In the genomic region with DNA sequence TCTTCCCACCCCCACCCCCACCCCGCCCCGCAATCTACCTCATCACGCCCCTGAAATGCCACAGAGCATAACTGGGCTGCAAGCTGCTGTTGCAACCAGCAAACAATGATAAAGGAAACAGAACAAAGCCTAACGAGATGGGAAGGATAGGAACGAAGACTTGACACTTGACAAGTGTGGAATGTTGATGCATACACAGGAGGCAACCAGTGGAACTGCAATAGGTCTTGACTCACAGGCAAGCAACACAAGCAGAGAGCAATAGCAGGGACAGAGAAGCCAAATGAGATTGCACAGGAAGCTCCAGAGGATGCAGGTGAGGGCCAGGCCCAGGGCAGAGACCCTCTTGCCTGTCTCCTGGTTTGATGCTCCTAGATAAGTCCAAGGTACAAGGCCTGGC, we compare ENCODE assay signal across 25 cellular contexts.
DNase-seq lines count a peak whose midpoint lies in the region; ATAC-seq, FAIRE-seq and TF ChIP-seq lines count a peak whose summit lies in the region.
"Had no signal": no experiment of that assay in that cellular context is flagged by ENCODE, and none has a peak within 500 bp of the region (broad histone marks: within the 10 kb centered on the region; RNA-seq: fewer than 3 reads in every experiment).

No MANE protein-coding gene starts in this region.

- H4K20me1 ChIP-seq in Karpas-422 (ENCODE audit: insufficient read depth, low read depth, low read length): no peaks in the 10 kb centered on the region

- peak overlapping the region; percentile 75 for H3K27ac ChIP-seq in Karpas-422 (ENCODE audit: low read length)
- H3K27ac ChIP-seq in mesodermal cell (ENCODE audit: low read depth, low read length, severe bottlenecking): peak overlapping the region; percentile 6
- H3K27ac ChIP-seq in vagina: no peak overlapping the region
- H3K27ac ChIP-seq: A549, esophagus squamous epithelium, foreskin keratinocyte, heart right ventricle had no signal

- TF ChIP-seq CTCF in bronchial epithelial cell (IDR thresholded peaks at IDR 0.05; ENCODE audit: insufficient read depth, low read length, severe bottlenecking) (no peak), vagina (IDR thresholded peaks at IDR 0.05) (no peak)

- no peak for ATAC-seq in stimulated activated naive B cell treated with anti-CD40 and anti-IgM and Interleukin-4, amounts not matched to agents 10 μg/mL and 1 μg/mL and 100 μg/mL, for 72 hours (replicated peaks)
- no peak for ATAC-seq in HG02884 (IDR thresholded peaks at IDR 0.05; ENCODE audit: unreplicated experiment)
- ATAC-seq: foreskin keratinocyte, heart right ventricle, left colon had no signal

- H3K9me3 ChIP-seq in Karpas-422 (ENCODE audit: low read length): no peaks in the 10 kb centered on the region; the same call in 1 of the 2 replicates
- no peaks in the 10 kb centered on the region for H3K9me3 ChIP-seq in mesodermal cell (ENCODE audit: control insufficient read depth, low read length)
- no peaks in the 10 kb centered on the region for H3K9me3 ChIP-seq in vagina
- H3K9me3 ChIP-seq: A549, esophagus squamous epithelium, HAP-1 had no signal

- H3K79me2 ChIP-seq in Karpas-422 (ENCODE audit: low read length): peaks cover 71% of the 10 kb centered on the region

- TF ChIP-seq POLR2A in vagina (IDR thresholded peaks at IDR 0.05): no peak

- H3K36me3 Mint-ChIP-seq in stimulated activated naive B cell treated with anti-CD40 and anti-IgM and Interleukin-4, amounts not matched to agents 10 μg/mL and 1 μg/mL and 100 μg/mL, for 72 hours: no peaks in the 10 kb centered on the region
- H3K36me3 Mint-ChIP-seq in immature natural killer cell: no peaks in the 10 kb centered on the region

- intact Hi-C loops in vagina (cut with DNase I): no loop called here

- peaks cover 0 to 4% of the 10 kb centered on the region in 2 donors for H3K9me3 Mint-ChIP-seq in stimulated activated naive B cell treated with anti-CD40 and anti-IgM and Interleukin-4, amounts not matched to agents 10 μg/mL and 1 μg/mL and 100 μg/mL, for 72 hours
- peaks cover 0 to 2% (median 0%) of the 10 kb centered on the region in 6 donors for H3K9me3 Mint-ChIP-seq in immature natural killer cell
- H3K9me3 Mint-ChIP-seq: activated CD4-positive, alpha-beta memory T cell treated with anti-CD3 and anti-CD28 coated beads, Interleukin-2, amount 10 ng/mL, durations not matched to agents 7 days and 5 days; activated naive CD4-positive, alpha-beta T cell treated with anti-CD3 and anti-CD28 coated beads for 36 hours; CD4-positive, alpha-beta T cell; dendritic cell treated with granulocyte-macrophage colony-stimulating factor and Interleukin-4, amounts not matched to agents 40 ng/mL and 50 ng/mL, for 4 days had no signal

- H3K4me2 ChIP-seq in Karpas-422 (ENCODE audit: low read depth, low read length, poor library complexity, severe bottlenecking): peak overlapping the region; percentile 81
- H3K4me2 ChIP-seq: A549 had no signal

- H3K4me1 Mint-ChIP-seq in stimulated activated naive B cell treated with anti-CD40 and anti-IgM and Interleukin-4, amounts not matched to agents 10 μg/mL and 1 μg/mL and 100 μg/mL, for 72 hours: peaks cover 0 to 6% of the 10 kb centered on the region in 2 donors
- no peaks in the 10 kb centered on the region for H3K4me1 Mint-ChIP-seq in immature natural killer cell
- H3K4me1 Mint-ChIP-seq: activated CD4-positive, alpha-beta memory T cell treated with anti-CD3 and anti-CD28 coated beads, Interleukin-2, amount 10 ng/mL, durations not matched to agents 7 days and 5 days had no signal

- no peak overlapping the region for H3K4me3 Mint-ChIP-seq in stimulated activated naive B cell treated with anti-CD40 and anti-IgM and Interleukin-4, amounts not matched to agents 10 μg/mL and 1 μg/mL and 100 μg/mL, for 72 hours
- H3K4me3 Mint-ChIP-seq in immature natural killer cell: no peak overlapping the region
- H3K4me3 Mint-ChIP-seq: activated CD4-positive, alpha-beta memory T cell treated with anti-CD3 and anti-CD28 coated beads, Interleukin-2, amount 10 ng/mL, durations not matched to agents 7 days and 5 days; activated naive CD4-positive, alpha-beta T cell treated with anti-CD3 and anti-CD28 coated beads for 36 hours; CD4-positive, alpha-beta T cell; dendritic cell treated with granulocyte-macrophage colony-stimulating factor and Interleukin-4, amounts not matched to agents 40 ng/mL and 50 ng/mL, for 4 days had no signal

- WGBS in mesodermal cell (ENCODE audit: insufficient coverage in 2 of 2), 2 experiments: 4 to 23% methylated on average over 2 of the region's 5 CpGs

- no peak overlapping the region for H3K27ac Mint-ChIP-seq in stimulated activated naive B cell treated with anti-CD40 and anti-IgM and Interleukin-4, amounts not matched to agents 10 μg/mL and 1 μg/mL and 100 μg/mL, for 72 hours
- no peak overlapping the region for H3K27ac Mint-ChIP-seq in immature natural killer cell
- H3K27ac Mint-ChIP-seq: activated CD4-positive, alpha-beta memory T cell treated with anti-CD3 and anti-CD28 coated beads, Interleukin-2, amount 10 ng/mL, durations not matched to agents 7 days and 5 days; activated naive CD4-positive, alpha-beta T cell treated with anti-CD3 and anti-CD28 coated beads for 36 hours; CD4-positive, alpha-beta T cell; dendritic cell treated with granulocyte-macrophage colony-stimulating factor and Interleukin-4, amounts not matched to agents 40 ng/mL and 50 ng/mL, for 4 days had no signal

- peak overlapping the region; percentile 76 for H3K4me3 ChIP-seq in Karpas-422 (ENCODE audit: low read length)
- H3K4me3 ChIP-seq in bronchial epithelial cell (ENCODE audit: low read depth, low read length): no peak overlapping the region
- H3K4me3 ChIP-seq in mesodermal cell (ENCODE audit: extremely low read depth, insufficient read depth, low read length, poor library complexity, severe bottlenecking): no peak overlapping the region
- no peak overlapping the region for H3K4me3 ChIP-seq in vagina
- H3K4me3 ChIP-seq: A549, esophagus squamous epithelium, HAP-1, heart right ventricle had no signal

- peak; percentile 19 for DNase-seq in Daoy (ENCODE audit: low read depth)
- DNase-seq in Karpas-422: no peak
- no peak for DNase-seq in bronchial epithelial cell (ENCODE audit: low read depth)
- DNase-seq in stimulated activated naive B cell treated with anti-CD40 and anti-IgM and Interleukin-4, amounts not matched to agents 10 μg/mL and 1 μg/mL and 100 μg/mL, for 72 hours: no peak
- no peak for DNase-seq in vagina (ENCODE audit: extremely low spot score in 2 of 2)
- DNase-seq in immature natural killer cell: no peak
- DNase-seq: activated CD4-positive, alpha-beta memory T cell treated with anti-CD3 and anti-CD28 coated beads, Interleukin-2, amount 10 ng/mL, durations not matched to agents 7 days and 5 days; activated CD8-positive, alpha-beta memory T cell treated with anti-CD3 and anti-CD28 coated beads, Interleukin-2, amount 50 U/mL, for 48 hours; activated naive CD4-positive, alpha-beta T cell treated with anti-CD3 and anti-CD28 coated beads for 36 hours; CD4-positive, alpha-beta T cell; esophagus squamous epithelium; foreskin keratinocyte; heart right ventricle; left colon; mammary epithelial cell; NCI-H146; NCI-H226; NCI-H526 treated with DMSO at 0.1 percent for 48 hours; stimulated activated CD4-positive, alpha-beta T cell treated with anti-CD3 and anti-CD28 coated beads, Interleukin-4, amount 100 ng/mL, for 24 hours; substantia nigra had no signal

- H3K4me1 ChIP-seq in Karpas-422 (ENCODE audit: low read length) (peaks cover 80% of the 10 kb centered on the region), mesodermal cell (ENCODE audit: control insufficient read depth, insufficient read depth, low read length, poor library complexity, severe bottlenecking) (no peaks in the 10 kb centered on the region), vagina (no peaks in the 10 kb centered on the region)
- H3K4me1 ChIP-seq: A549, esophagus squamous epithelium, foreskin keratinocyte, HAP-1, heart right ventricle had no signal

- H2AFZ ChIP-seq in Karpas-422 (ENCODE audit: low read length): no peak overlapping the region

- no peaks in the 10 kb centered on the region for H3K27me3 ChIP-seq in Karpas-422 (ENCODE audit: low read length)
- no peaks in the 10 kb centered on the region for H3K27me3 ChIP-seq in bronchial epithelial cell (ENCODE audit: control insufficient read depth, insufficient read depth, low read length)
- no peaks in the 10 kb centered on the region for H3K27me3 ChIP-seq in vagina
- H3K27me3 ChIP-seq: foreskin keratinocyte, heart right ventricle had no signal

- peak overlapping the region; percentile 75 for H3K9ac ChIP-seq in Karpas-422 (ENCODE audit: low read length)

- H3K36me3 ChIP-seq in Karpas-422 (ENCODE audit: insufficient read depth, low read length) (peaks cover 45% of the 10 kb centered on the region), bronchial epithelial cell (ENCODE audit: control insufficient read depth, insufficient read depth, low read length) (no peaks in the 10 kb centered on the region), mesodermal cell (ENCODE audit: control insufficient read depth, insufficient read depth, low read length) (no peaks in the 10 kb centered on the region), vagina (no peaks in the 10 kb centered on the region)
- H3K36me3 ChIP-seq: esophagus squamous epithelium, HAP-1, heart right ventricle had no signal

- peak; percentile 72 for FAIRE-seq in bronchial epithelial cell (lab: Jason Lieb, UNC)
- FAIRE-seq: A549 had no signal

- H3K27me3 Mint-ChIP-seq in stimulated activated naive B cell treated with anti-CD40 and anti-IgM and Interleukin-4, amounts not matched to agents 10 μg/mL and 1 μg/mL and 100 μg/mL, for 72 hours: peaks cover 0 to 3% of the 10 kb centered on the region in 2 donors
- H3K27me3 Mint-ChIP-seq in immature natural killer cell (ENCODE audit: low read depth in 3 of 3): peaks cover 0 to 2% (median 2%) of the 10 kb centered on the region in 3 donors
- H3K27me3 Mint-ChIP-seq: activated CD4-positive, alpha-beta memory T cell treated with anti-CD3 and anti-CD28 coated beads, Interleukin-2, amount 10 ng/mL, durations not matched to agents 7 days and 5 days; CD4-positive, alpha-beta T cell; dendritic cell treated with granulocyte-macrophage colony-stimulating factor and Interleukin-4, amounts not matched to agents 40 ng/mL and 50 ng/mL, for 4 days had no signal

- no peaks in the 10 kb centered on the region for H3K9me2 ChIP-seq in Karpas-422 (replicated peaks; ENCODE audit: insufficient read depth, low read length)
